Comparison of ENCODE assay signal across 18 cellular contexts in genomic region chr21:26810266-26810665, GRCh38. TPM values are rescaled to one million over a fixed set of nuclear protein-coding genes. Genes with fewer than 3 reads are reported as not detected.
DNase-seq lines count a peak whose midpoint lies in the region; ATAC-seq and TF ChIP-seq lines count a peak whose summit lies in the region.
"Had no signal": no experiment of that assay in that cellular context is flagged by ENCODE, and none has a peak within 500 bp of the region (broad histone marks: within the 10 kb centered on the region; RNA-seq: fewer than 3 reads in every experiment).

No MANE protein-coding gene starts in this region.

- in situ Hi-C loops in GM13976 (cut with MboI; ENCODE audit: low sequenced_read_pairs, unreplicated experiment), result no loop called here

- no peak for TF ChIP-seq CTCF in AG10803 (conservative IDR thresholded peaks at IDR 0.05; ENCODE audit: low read length)
- TF ChIP-seq CTCF in fibroblast of mammary gland (conservative IDR thresholded peaks at IDR 0.05; ENCODE audit: control insufficient read depth, insufficient read depth, low read depth, low read length), result no peak
- TF ChIP-seq CTCF in nephron (IDR thresholded peaks at IDR 0.05; ENCODE audit: unreplicated experiment in 3 of 3), result no peak
- TF ChIP-seq CTCF in GM13976 (IDR thresholded peaks at IDR 0.05; ENCODE audit: borderline replicate concordance, control extremely low read depth, extremely low read depth, insufficient read depth, missing control alignments), result no peak

- H3K36me3 ChIP-seq in SJSA1, result no peaks in the 10 kb centered on the region
- H3K36me3 ChIP-seq: BLaER1, HAP-1 had no signal

- peaks cover 78% of the 10 kb centered on the region for H3K4me1 ChIP-seq in SJSA1 (replicated peaks)
- H3K4me1 ChIP-seq: A549, BLaER1, HAP-1 had no signal

- H3K4me3 ChIP-seq in AG10803 (ENCODE audit: low read length) (no peak overlapping the region), SJSA1 (no peak overlapping the region), fibroblast of mammary gland (ENCODE audit: control insufficient read depth, low read depth, low read length) (no peak overlapping the region)
- H3K4me3 ChIP-seq: A549, BLaER1, HAP-1 had no signal

- H3K27me3 Mint-ChIP-seq in nephron (ENCODE audit: low read depth), result no peaks in the 10 kb centered on the region
- H3K27me3 Mint-ChIP-seq: CD4-positive, alpha-beta memory T cell had no signal

- peaks cover 40% of the 10 kb centered on the region for H3K4me1 Mint-ChIP-seq in nephron
- H3K4me1 Mint-ChIP-seq: CD14-positive monocyte; CD4-positive, alpha-beta memory T cell had no signal

- peak; percentile 57 for DNase-seq in AG10803 (ENCODE audit: low read depth)
- DNase-seq in SJSA1 (ENCODE audit: low read depth in 1 of 2, low spot score in 2 of 2), result peak in 1 of 2 experiments; percentile 63
- DNase-seq in fibroblast of mammary gland (ENCODE audit: low read depth), result peak; percentile 66
- no peak for DNase-seq in GM13976 (ENCODE audit: low spot score)
- DNase-seq in NCI-H226, result no peak
- no peak for DNase-seq in NCI-H1105 treated with DMSO at 0.1 percent for 48 hours (lab: John Stamatoyannopoulos, UW)
- DNase-seq: CD4-positive, alpha-beta memory T cell; DMS153; DMS79; GDM1 had no signal

- no peak overlapping the region for H3K4me3 Mint-ChIP-seq in nephron
- H3K4me3 Mint-ChIP-seq: CD14-positive monocyte; CD4-positive, alpha-beta memory T cell had no signal

- peak overlapping the region in 2 of 3 experiments; percentile 48 to 66 for H3K27ac Mint-ChIP-seq in nephron
- H3K27ac Mint-ChIP-seq: CD14-positive monocyte; CD4-positive, alpha-beta memory T cell had no signal

- H3K27me3 ChIP-seq in SJSA1 (replicated peaks), result no peaks in the 10 kb centered on the region
- H3K27me3 ChIP-seq: BLaER1 had no signal

- no peaks in the 10 kb centered on the region for H3K9me3 Mint-ChIP-seq in nephron

- no peaks in the 10 kb centered on the region for H3K9me3 ChIP-seq in SJSA1 (replicated peaks)
- H3K9me3 ChIP-seq: A549, BLaER1, HAP-1 had no signal

- peak overlapping the region; percentile 84 for H3K27ac ChIP-seq in SJSA1
- H3K27ac ChIP-seq: 22Rv1, A549, BLaER1 had no signal

- no peaks in the 10 kb centered on the region for H3K36me3 Mint-ChIP-seq in nephron (ENCODE audit: low read depth)
- H3K36me3 Mint-ChIP-seq: CD14-positive monocyte; CD4-positive, alpha-beta memory T cell had no signal

- ATAC-seq in HG03108 (IDR thresholded peaks at IDR 0.05; ENCODE audit: unreplicated experiment), result no peak
- ATAC-seq: A549 had no signal

RNA-seq across cellular contexts. Expression of gene ADAMTS1, which starts 34.9 kb away (rescaled TPM):
- 57.6 and 69.7 TPM in 2 replicates for total RNA-seq in SJSA1 (2014; rRNA removed; shearing (Covaris generic))
- total RNA-seq: CD4-positive, alpha-beta memory T cell; HT-29 had no signal

Comparison
In these comparisons a context has a peak if more than half of its experiments do, and no peak if none do; other contexts are left out.
1. DNase-seq: peak in AG10803 (single experiment) and fibroblast of mammary gland (single experiment); none in GM13976 (single experiment), NCI-H226 (single experiment) and NCI-H1105 treated with DMSO at 0.1 percent for 48 hours (single experiment).